ENCODE assay signal across 14 cellular contexts in genomic region chr1:41863683-41864082, GRCh38.
"Had no signal": no experiment of that assay in that cellular context is flagged by ENCODE, and none has a peak within 500 bp of the region (broad histone marks: within the 10 kb centered on the region; RNA-seq: fewer than 3 reads in every experiment).

No MANE protein-coding gene starts in this region.

- DNase-seq: activated CD4-positive, alpha-beta T cell treated with anti-CD3 and anti-CD28 coated beads for 1 hour; body of pancreas; endodermal cell; foreskin melanocyte; kidney; nephron progenitor cell; sigmoid colon; stimulated activated naive CD4-positive, alpha-beta T cell; substantia nigra; tibial artery; uterus had no signal

- H3K4me1 ChIP-seq: sigmoid colon had no signal

- H3K4me3 ChIP-seq: body of pancreas, dorsolateral prefrontal cortex, sigmoid colon, tibial artery, uterus had no signal

- ATAC-seq: body of pancreas, left lobe of liver had no signal

- H3K36me3 ChIP-seq: sigmoid colon, tibial artery, uterus, WERI-Rb-1 had no signal

- H3K9me3 ChIP-seq: body of pancreas, sigmoid colon, tibial artery, uterus had no signal

- H3K27ac ChIP-seq: body of pancreas, sigmoid colon, tibial artery, uterus had no signal

- H3K27me3 ChIP-seq: body of pancreas, dorsolateral prefrontal cortex, sigmoid colon, tibial artery, uterus had no signal
